29 cellular contexts compared by ENCODE assay signal in genomic region chr5:123720955-123721354, GRCh38.
DNase-seq lines count a peak whose midpoint lies in the region; ATAC-seq, FAIRE-seq and TF ChIP-seq lines count a peak whose summit lies in the region.
"Had no signal": no experiment of that assay in that cellular context is flagged by ENCODE, and none has a peak within 500 bp of the region (broad histone marks: within the 10 kb centered on the region; RNA-seq: fewer than 3 reads in every experiment).

No MANE protein-coding gene starts in this region.

- TF ChIP-seq CTCF in PC-3 (conservative IDR thresholded peaks at IDR 0.05; ENCODE audit: low read depth, low read length) (no peak), bronchial epithelial cell (IDR thresholded peaks at IDR 0.05; ENCODE audit: insufficient read depth, low read length, severe bottlenecking) (no peak)

- CTCF ChIA-PET in PC-3 (lab: Charles Lee), result no interaction called here

- H3K36me3 ChIP-seq in PC-3 (ENCODE audit: low read depth, low read length), result no peaks in the 10 kb centered on the region
- H3K36me3 ChIP-seq in bronchial epithelial cell (ENCODE audit: control insufficient read depth, insufficient read depth, low read length), result no peaks in the 10 kb centered on the region
- no peaks in the 10 kb centered on the region for H3K36me3 ChIP-seq in mesenchymal stem cell (ENCODE audit: control insufficient read depth in 1 of 2, insufficient read depth in 2 of 2, low read depth in 1 of 2, low read length in 2 of 2)
- H3K36me3 ChIP-seq: HAP-1, upper lobe of left lung had no signal

- no peak overlapping the region for H4K8ac ChIP-seq in mesenchymal stem cell (ENCODE audit: low read length)

- H3K9ac ChIP-seq in PC-3 (ENCODE audit: low read length) (no peak overlapping the region), mesenchymal stem cell (ENCODE audit: low read length) (no peak overlapping the region)

- peak; percentile 77 for FAIRE-seq in H54 (lab: Jason Lieb, UNC)
- FAIRE-seq in bronchial epithelial cell (lab: Jason Lieb, UNC), result no peak
- FAIRE-seq: endometrium, GM19239 had no signal

- no peak overlapping the region for H2AK5ac ChIP-seq in mesenchymal stem cell (ENCODE audit: low read length, severe bottlenecking)

- no peak overlapping the region for H2BK120ac ChIP-seq in mesenchymal stem cell (ENCODE audit: low read depth, low read length)

- no peak overlapping the region for H2AFZ ChIP-seq in PC-3 (ENCODE audit: low read length)
- H2AFZ ChIP-seq in mesenchymal stem cell (ENCODE audit: low read depth, low read length), result no peak overlapping the region

- H3K4ac ChIP-seq in mesenchymal stem cell (ENCODE audit: low read depth in 1 of 2, low read length in 2 of 2), result no peak overlapping the region

- no peaks in the 10 kb centered on the region for H3F3A ChIP-seq in PC-3 (ENCODE audit: low read length, unreplicated experiment)

- peak; percentile 59 for ATAC-seq in PC-3
- no peak for ATAC-seq in GM21515 (IDR thresholded peaks at IDR 0.05; ENCODE audit: unreplicated experiment)
- ATAC-seq: stimulated activated effector memory CD8-positive, alpha-beta T cell treated with anti-CD3 and anti-CD28 coated beads, Interleukin-12 subunit alpha, Interleukin-12 subunit beta, amount 100 ng/mL, for 72 hours had no signal

- H4K91ac ChIP-seq in mesenchymal stem cell (ENCODE audit: low read length), result no peak overlapping the region

- no peaks in the 10 kb centered on the region for H3K79me1 ChIP-seq in mesenchymal stem cell (replicated peaks; ENCODE audit: low read length, poor library complexity, severe bottlenecking)

- no peak overlapping the region for H2BK12ac ChIP-seq in mesenchymal stem cell (ENCODE audit: low read length in 2 of 2)

- WGBS in mesenchymal stem cell, result 43% methylated on average over 4 of the region's 5 CpGs

- H3K18ac ChIP-seq in mesenchymal stem cell (ENCODE audit: low read depth in 1 of 2, low read length in 2 of 2), result no peak overlapping the region

- no TSS peak for BruUV-seq in PC-3 (replicated peaks; lab: Mats Ljungman, UMichigan)

- H3K4me3 ChIP-seq in PC-3 (ENCODE audit: low read length), result no peak overlapping the region
- no peak overlapping the region for H3K4me3 ChIP-seq in bronchial epithelial cell (ENCODE audit: low read depth, low read length)
- H3K4me3 ChIP-seq in mesenchymal stem cell (ENCODE audit: insufficient read depth in 1 of 2, low read depth in 1 of 2, low read length in 2 of 2), result no peak overlapping the region
- H3K4me3 ChIP-seq: HAP-1, lung, SK-N-MC, upper lobe of left lung had no signal

- H2BK15ac ChIP-seq in mesenchymal stem cell (ENCODE audit: low read depth, poor library complexity, severe bottlenecking), result no peak overlapping the region

- no peaks in the 10 kb centered on the region for H3K79me2 ChIP-seq in PC-3 (ENCODE audit: low read length)

- 0 out of 2 replicates have a peak overlapping the region, but pooled peaks have one; percentile 23 for H3K4me2 ChIP-seq in PC-3 (ENCODE audit: low read length)
- no peak overlapping the region for H3K4me2 ChIP-seq in mesenchymal stem cell (ENCODE audit: low read length, poor library complexity, severe bottlenecking)

- H3K4me1 ChIP-seq in PC-3 (ENCODE audit: insufficient read depth, low read length) (peaks cover 29% of the 10 kb centered on the region), mesenchymal stem cell (ENCODE audit: control insufficient read depth, insufficient read depth, low read depth, low read length) (peaks cover 3% of the 10 kb centered on the region)
- H3K4me1 ChIP-seq: Caco-2, HAP-1, upper lobe of left lung had no signal

- POLR2A ChIA-PET in PC-3 (lab: Charles Lee; ENCODE audit: unreplicated experiment), result no interaction called here

- TF ChIP-seq POLR2A in H54 (IDR thresholded peaks at IDR 0.05; ENCODE audit: low read depth, low read length), result no peak

- H4K20me1 ChIP-seq in PC-3 (ENCODE audit: low read length), result no peaks in the 10 kb centered on the region

- no peak overlapping the region for H2BK5ac ChIP-seq in mesenchymal stem cell (ENCODE audit: low read depth, low read length, poor library complexity, severe bottlenecking)

- H3K27me3 ChIP-seq in PC-3 (ENCODE audit: low read length) (no peaks in the 10 kb centered on the region), bronchial epithelial cell (ENCODE audit: control insufficient read depth, insufficient read depth, low read length) (no peaks in the 10 kb centered on the region), mesenchymal stem cell (ENCODE audit: control insufficient read depth in 1 of 2, insufficient read depth in 1 of 2, low read length in 2 of 2) (no peaks in the 10 kb centered on the region)
- H3K27me3 ChIP-seq: upper lobe of left lung had no signal

- DNase-seq in H54 (ENCODE audit: insufficient read length, low spot score) (no peak), PC-3 (peak; percentile 63), bronchial epithelial cell (ENCODE audit: low read depth) (peak; percentile 32), mesenchymal stem cell (peak; percentile 53), NCI-H774 (lab: John Stamatoyannopoulos, UW) (no peak), AG08395 (ENCODE audit: low spot score) (no peak), HUDEP-2 (lab: John Stamatoyannopoulos, UW; ENCODE audit: unreplicated experiment in 76 of 76) (no peak)
- DNase-seq: activated CD4-positive, alpha-beta T cell treated with anti-CD3 and anti-CD28 coated beads for 4 hours; activated effector memory CD4-positive, alpha-beta T cell treated with Interleukin-2 at 50 U/mL for 16 hours; activated naive CD8-positive, alpha-beta T cell treated with anti-CD3 and anti-CD28 coated beads for 36 hours; activated T-cell treated with anti-CD3 and anti-CD28 coated beads for 4 hours; Caco-2; GF-D8; islet precursor cell; NCI-H1105; NCI-H187 treated with DMSO at 0.1 percent for 48 hours; NCI-H526 treated with DMSO at 0.1 percent for 48 hours; stimulated activated CD4-positive, alpha-beta T cell treated with anti-CD3 and anti-CD28 coated beads, Interleukin-4, amount 100 ng/mL, for 24 hours; substantia nigra; upper lobe of left lung had no signal

- H3K14ac ChIP-seq in mesenchymal stem cell (ENCODE audit: low read length in 2 of 2), result no peak overlapping the region

- H3K27ac ChIP-seq in PC-3 (ENCODE audit: low read length), result peak overlapping the region; percentile 23
- H3K27ac ChIP-seq in mesenchymal stem cell (ENCODE audit: low read length, poor library complexity, severe bottlenecking), result no peak overlapping the region
- H3K27ac ChIP-seq: C4-2B, SK-N-MC, upper lobe of left lung, VCaP had no signal

- no peak overlapping the region for H3K23ac ChIP-seq in mesenchymal stem cell (ENCODE audit: low read length in 2 of 2)

- intact Hi-C loops in PC-3 (cut with micrococcal nuclease), result no loop called here

- H3K9me2 ChIP-seq in PC-3 (replicated peaks; ENCODE audit: low read length), result no peaks in the 10 kb centered on the region

- no peaks in the 10 kb centered on the region for H3K9me3 ChIP-seq in PC-3 (ENCODE audit: low read length)
- no peaks in the 10 kb centered on the region for H3K9me3 ChIP-seq in mesenchymal stem cell (ENCODE audit: control insufficient read depth, low read length)
- H3K9me3 ChIP-seq: HAP-1, upper lobe of left lung had no signal

Comparison
In these comparisons a context has a peak if more than half of its experiments do, and no peak if none do; other contexts are left out.
1. DNase-seq: peak in PC-3 (single experiment), bronchial epithelial cell (single experiment) and mesenchymal stem cell (single experiment); none in H54 (single experiment), NCI-H774 (single experiment), AG08395 (single experiment) and HUDEP-2 (0 of 76).